In the genomic region with DNA sequence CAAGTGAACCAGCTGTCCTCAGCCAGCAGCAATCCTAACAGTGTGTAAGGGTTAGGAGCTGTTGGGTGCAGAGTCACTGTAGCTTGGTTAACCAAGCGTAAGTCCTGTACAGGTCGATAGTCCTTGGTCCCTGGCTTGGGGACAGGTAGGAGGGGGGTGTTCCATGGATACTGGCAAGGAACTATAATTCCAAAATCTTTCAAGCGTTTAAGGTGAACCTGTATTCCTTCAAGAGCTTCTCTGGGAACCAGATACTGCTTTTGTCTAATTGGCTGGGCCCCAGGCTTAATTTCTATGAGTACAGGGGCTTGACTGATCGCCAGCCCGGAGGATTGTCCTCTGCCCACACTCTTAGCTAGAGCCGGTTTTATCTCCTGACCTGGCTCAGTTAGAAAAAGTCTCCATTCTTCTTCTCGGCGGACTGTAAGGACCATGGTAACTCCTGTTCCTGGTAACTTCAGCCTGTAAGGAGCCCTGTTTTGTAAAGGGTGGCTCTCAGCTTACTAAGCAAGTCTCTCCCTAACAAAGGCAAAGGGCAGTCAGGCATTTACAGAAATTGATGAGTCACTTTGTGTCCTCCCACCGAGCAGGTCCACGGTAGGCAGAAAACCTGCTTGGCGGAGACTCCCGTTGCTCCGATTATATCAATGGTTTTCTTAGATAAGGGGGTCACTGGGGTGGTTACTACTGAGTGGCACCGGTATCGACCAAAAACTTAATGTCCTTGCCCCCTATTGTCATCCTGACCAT, we compare ENCODE assay signal across 31 cellular contexts. TPM values are rescaled to one million over a fixed set of nuclear protein-coding genes. Genes with fewer than 3 reads are reported as not detected.
"Had no signal": no experiment of that assay in that cellular context is flagged by ENCODE, and none has a peak within 500 bp of the region (broad histone marks: within the 10 kb centered on the region; RNA-seq: fewer than 3 reads in every experiment).

No MANE protein-coding gene starts in this region.

- H3K4me3 ChIP-seq: coronary artery, gastrocnemius medialis, heart right ventricle, sigmoid colon, skin epidermis, stomach, thoracic aorta, upper lobe of left lung, uterus had no signal

- FAIRE-seq: endothelial cell of umbilical vein, islet of Langerhans had no signal

- H3K27me3 ChIP-seq: sigmoid colon, stomach, upper lobe of left lung, uterus had no signal

- ATAC-seq: gastrocnemius medialis; heart right ventricle; naive thymus-derived CD4-positive, alpha-beta T cell had no signal

- H3K36me3 ChIP-seq: gastrocnemius medialis, heart right ventricle, sigmoid colon, stomach, thoracic aorta, upper lobe of left lung, uterus had no signal

- H3K27ac ChIP-seq: coronary artery, gastrocnemius medialis, heart right ventricle, sigmoid colon, stomach, thoracic aorta, upper lobe of left lung, uterus had no signal

- H3K4me1 ChIP-seq: gastrocnemius medialis, heart right ventricle, sigmoid colon, stomach, upper lobe of left lung, uterus had no signal

- H3K27ac Mint-ChIP-seq: endodermal cell; naive thymus-derived CD4-positive, alpha-beta T cell; nephron progenitor cell had no signal

- DNase-seq: effector CD4-positive, alpha-beta T cell; endodermal cell; gastrocnemius medialis; heart right ventricle; hypothalamus; kidney glomerular epithelial cell; mesendoderm; naive thymus-derived CD4-positive, alpha-beta T cell; nephron progenitor cell; posterior cingulate gyrus; sigmoid colon; stimulated activated naive CD4-positive, alpha-beta T cell; stomach; substantia nigra; upper lobe of left lung; uterus had no signal

- H3K9me3 ChIP-seq: thoracic aorta, uterus had no signal

- H3K4me1 Mint-ChIP-seq: endodermal cell, nephron progenitor cell had no signal

- H3K4me3 Mint-ChIP-seq: endodermal cell, nephron progenitor cell had no signal

RNA-seq across cellular contexts. Expression of gene GRM6, which starts 59.1 kb away (rescaled TPM):
- total RNA-seq: chondrocyte; dermis microvascular lymphatic vessel endothelial cell; endodermal cell; endothelial cell of umbilical vein; fibroblast of lung; fibroblast of villous mesenchyme; gastrocnemius medialis; heart right ventricle; lung microvascular endothelial cell; mononuclear cell; naive thymus-derived CD4-positive, alpha-beta T cell; osteocyte; pulmonary artery endothelial cell; sigmoid colon; stomach; thoracic aorta; upper lobe of left lung; uterus had no signal
- polyA plus RNA-seq: endothelial cell of umbilical vein; esophagus; fibroblast of lung; heart right ventricle; liver; naive thymus-derived CD4-positive, alpha-beta T cell; stomach had no signal
